20 cellular contexts compared by ENCODE assay signal in the genomic region with DNA sequence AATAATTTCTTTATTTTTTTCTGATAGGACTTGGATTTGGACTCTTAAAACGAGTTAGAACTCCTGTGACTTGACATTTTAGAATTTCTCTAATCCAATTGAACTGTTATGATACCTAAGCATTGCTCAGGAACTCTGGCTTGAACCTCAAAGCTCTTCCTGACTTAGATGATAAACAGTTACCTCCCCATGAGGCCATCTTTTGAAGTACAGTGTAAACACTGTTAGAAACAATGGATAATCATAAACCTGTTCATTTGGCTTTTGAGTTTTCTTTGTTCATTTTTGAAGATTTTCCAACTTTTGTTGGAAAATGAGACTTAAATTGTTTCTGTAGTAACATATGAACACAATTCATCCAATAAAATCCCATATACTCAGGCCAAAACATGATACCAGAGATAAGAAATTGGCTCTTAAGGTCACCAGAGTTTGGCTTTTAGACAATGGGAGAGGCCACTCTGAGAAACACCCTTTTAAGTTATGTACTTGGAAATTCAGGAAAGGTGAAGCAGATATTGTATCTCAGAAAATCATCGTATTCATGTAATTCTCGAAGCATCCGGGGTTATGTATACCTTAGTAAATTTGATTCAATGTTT. TPM values are rescaled to one million over a fixed set of nuclear protein-coding genes. Genes with fewer than 3 reads are reported as not detected.
"Had no signal": no experiment of that assay in that cellular context is flagged by ENCODE, and none has a peak within 500 bp of the region (broad histone marks: within the 10 kb centered on the region; RNA-seq: fewer than 3 reads in every experiment).

No MANE protein-coding gene starts in this region.

- H3K27ac ChIP-seq: lower lobe of right lung, neural progenitor cell, ovary, prostate gland, sigmoid colon, skin epidermis, stomach had no signal

- H3K27me3 ChIP-seq: neural progenitor cell, ovary, sigmoid colon, stomach had no signal

- H3K4me1 ChIP-seq: lower lobe of right lung, prostate gland, sigmoid colon, stomach had no signal

- H3K36me3 ChIP-seq: lower lobe of right lung, neural progenitor cell, ovary, prostate gland, sigmoid colon, stomach had no signal

- ATAC-seq: left lobe of liver, lower lobe of right lung, natural killer cell had no signal

- H3K9me3 ChIP-seq: lower lobe of right lung, ovary, prostate gland, sigmoid colon, stomach had no signal

- H3K4me3 ChIP-seq: lower lobe of right lung, neural progenitor cell, ovary, prostate gland, sigmoid colon, skin epidermis, stomach had no signal

- DNase-seq: cerebellar nuclear complex; foreskin melanocyte; head of caudate nucleus; hypothalamus; kidney glomerular epithelial cell; lower lobe of right lung; natural killer cell; nucleus accumbens; ovary; sigmoid colon; stimulated activated CD4-positive, alpha-beta T cell treated with anti-CD3 and anti-CD28 coated beads, Interleukin-12 subunit alpha, Interleukin-12 subunit beta, amount 100 ng/mL, for 4 hours; stimulated activated naive CD4-positive, alpha-beta T cell; stomach; substantia nigra; trophoblast cell had no signal

RNA-seq across cellular contexts. Expression of a gene that starts 59.6 kb away (rescaled TPM):
- total RNA-seq: mesothelial cell of epicardium had no signal
